21 cellular contexts compared by ENCODE assay signal in genomic region chr19:3124630-3125029, GRCh38. TPM values are rescaled to one million over a fixed set of nuclear protein-coding genes. Genes with fewer than 3 reads are reported as not detected.
"Had no signal": no experiment of that assay in that cellular context is flagged by ENCODE, and none has a peak within 500 bp of the region (broad histone marks: within the 10 kb centered on the region; RNA-seq: fewer than 3 reads in every experiment).

No MANE protein-coding gene starts in this region.

- H3K27ac ChIP-seq: colonic mucosa, foreskin keratinocyte, left ventricle myocardium inferior, right atrium auricular region had no signal

- DNase-seq: activated CD4-positive, alpha-beta T cell treated with anti-CD3 and anti-CD28 coated beads, Interleukin-2, amount 50 U/mL, for 48 hours; activated CD8-positive, alpha-beta memory T cell treated with anti-CD3 and anti-CD28 coated beads, Interleukin-2, amount 10 ng/mL, durations not matched to agents 7 days and 5 days; activated T-cell treated with anti-CD3 and anti-CD28 coated beads, Interleukin-2, amount 50 U/mL, for 24 hours; central memory CD4-positive, alpha-beta T cell; colonic mucosa; effector CD8-positive, alpha-beta T cell; foreskin keratinocyte; glutamatergic neuron; kidney; left ventricle myocardium inferior; nephron progenitor cell; occipital lobe; stimulated activated CD4-positive, alpha-beta T cell treated with anti-CD3 and anti-CD28 coated beads, Interleukin-15, amount 100 ng/mL, for 24 hours; stimulated activated CD4-positive, alpha-beta T cell treated with anti-CD3 and anti-CD28 coated beads, Interleukin-4, amount 100 ng/mL, for 24 hours; stimulated activated naive CD8-positive, alpha-beta T cell treated with anti-CD3 and anti-CD28 coated beads, Interleukin-15, Interleukin-2, amounts not matched to agents 100 U/mL and 50 U/mL, for 24 hours; T-helper 9 cell; trophoblast cell had no signal

- H3K4me1 Mint-ChIP-seq: nephron progenitor cell had no signal

- H3K4me3 Mint-ChIP-seq: activated CD8-positive, alpha-beta memory T cell treated with anti-CD3 and anti-CD28 coated beads, Interleukin-2, amount 10 ng/mL, durations not matched to agents 7 days and 5 days; activated T-cell treated with anti-CD3 and anti-CD28 coated beads, Interleukin-2, amount 50 U/mL, for 24 hours; nephron progenitor cell had no signal

- H3K9me3 ChIP-seq: colonic mucosa, left ventricle myocardium inferior, right atrium auricular region had no signal

- H3K27ac Mint-ChIP-seq: activated CD8-positive, alpha-beta memory T cell treated with anti-CD3 and anti-CD28 coated beads, Interleukin-2, amount 10 ng/mL, durations not matched to agents 7 days and 5 days; activated naive CD4-positive, alpha-beta T cell treated with anti-CD3 and anti-CD28 coated beads, Interleukin-2, amount 50 U/mL, for 72 hours; activated T-cell treated with anti-CD3 and anti-CD28 coated beads, Interleukin-2, amount 50 U/mL, for 24 hours; nephron progenitor cell; progenitor cell of endocrine pancreas had no signal

- H3K27me3 Mint-ChIP-seq: activated CD8-positive, alpha-beta memory T cell treated with anti-CD3 and anti-CD28 coated beads, Interleukin-2, amount 10 ng/mL, durations not matched to agents 7 days and 5 days; progenitor cell of endocrine pancreas had no signal

- H3K9me3 Mint-ChIP-seq: activated naive CD4-positive, alpha-beta T cell treated with anti-CD3 and anti-CD28 coated beads, Interleukin-2, amount 50 U/mL, for 72 hours; activated T-cell treated with anti-CD3 and anti-CD28 coated beads, Interleukin-2, amount 50 U/mL, for 24 hours had no signal

- H3K27me3 ChIP-seq: colonic mucosa, foreskin keratinocyte, right atrium auricular region had no signal

- H3K36me3 Mint-ChIP-seq: activated CD8-positive, alpha-beta memory T cell treated with anti-CD3 and anti-CD28 coated beads, Interleukin-2, amount 10 ng/mL, durations not matched to agents 7 days and 5 days; activated naive CD4-positive, alpha-beta T cell treated with anti-CD3 and anti-CD28 coated beads, Interleukin-2, amount 50 U/mL, for 72 hours had no signal

- ATAC-seq: activated CD8-positive, alpha-beta memory T cell treated with anti-CD3 and anti-CD28 coated beads, Interleukin-2, amount 10 ng/mL, durations not matched to agents 7 days and 5 days; activated naive CD4-positive, alpha-beta T cell treated with anti-CD3 and anti-CD28 coated beads, Interleukin-2, amount 50 U/mL, for 72 hours; foreskin keratinocyte; stimulated activated naive CD8-positive, alpha-beta T cell treated with anti-CD3 and anti-CD28 coated beads, Interleukin-15, Interleukin-2, amounts not matched to agents 100 U/mL and 50 U/mL, for 24 hours had no signal

- H3K4me3 ChIP-seq: colonic mucosa, left ventricle myocardium inferior, right atrium auricular region, skin epidermis had no signal

- H3K4me1 ChIP-seq: colonic mucosa, foreskin keratinocyte, left ventricle myocardium inferior had no signal

RNA-seq across cellular contexts. Expression of gene GNA15, which starts 11.2 kb away (rescaled TPM):
- total RNA-seq: progenitor cell of endocrine pancreas had no signal

RNA-seq across cellular contexts. Expression of gene S1PR4, which starts 53.9 kb away (rescaled TPM):
- total RNA-seq: progenitor cell of endocrine pancreas had no signal
